In genomic region chr20:21505161-21505809, GRCh38 we compare ENCODE assay signal across 8 cellular contexts. TPM values are rescaled to one million over a fixed set of nuclear protein-coding genes. Genes with fewer than 3 reads are reported as not detected.
DNase-seq lines count a peak whose midpoint lies in the region; ATAC-seq and TF ChIP-seq lines count a peak whose summit lies in the region.

No MANE protein-coding gene starts in this region.

- no peaks in the 10 kb centered on the region for H3K27me3 ChIP-seq in SU-DHL-6 (ENCODE audit: low read length)

- H3K4me3 ChIP-seq in GM12865 (ENCODE audit: low read depth, low read length) (peak overlapping the region; percentile 49), SU-DHL-6 (ENCODE audit: insufficient read depth, low read length, poor library complexity, severe bottlenecking) (no peak overlapping the region), retinal pigment epithelial cell (ENCODE audit: low read length) (peak overlapping the region; percentile 17)

- H3K9me3 ChIP-seq in SU-DHL-6 (ENCODE audit: insufficient read depth, low read length), result no peaks in the 10 kb centered on the region

- no peaks in the 10 kb centered on the region for H3K9me2 ChIP-seq in SU-DHL-6 (replicated peaks; ENCODE audit: insufficient read depth, low read length)

- H3K4me2 ChIP-seq in SU-DHL-6 (ENCODE audit: low read depth, low read length, poor library complexity, severe bottlenecking), result no peak overlapping the region

- no peak overlapping the region for H2AFZ ChIP-seq in SU-DHL-6 (ENCODE audit: low read depth, low read length, severe bottlenecking)

- no peaks in the 10 kb centered on the region for H3K36me3 ChIP-seq in SU-DHL-6 (ENCODE audit: low read length)

- H4K20me1 ChIP-seq in SU-DHL-6 (ENCODE audit: low read depth, low read length), result no peaks in the 10 kb centered on the region

- H3F3A ChIP-seq in SU-DHL-6 (ENCODE audit: insufficient read depth), result no peaks in the 10 kb centered on the region

- H3K27ac ChIP-seq in SU-DHL-6 (ENCODE audit: low read depth, low read length), result no peak overlapping the region

- H3K9ac ChIP-seq in SU-DHL-6 (ENCODE audit: low read length), result no peak overlapping the region

- H3K79me2 ChIP-seq in SU-DHL-6 (ENCODE audit: insufficient read depth, low read length), result no peaks in the 10 kb centered on the region

- intact Hi-C loops in left cardiac atrium (cut with DNase I), result loop anchor here in 1 of 2 donors (2.0 to 5.0 kb wide), 2 partner anchors 270 to 648 kb away; no protein-coding TSS in a partner anchor

- DNase-seq in GM12865 (ENCODE audit: low read depth) (peak; percentile 77), HuH-7.5 (ENCODE audit: low spot score) (peak; percentile 99), left cardiac atrium (peak; percentile 71), retinal pigment epithelial cell (ENCODE audit: low read depth) (no peak)
- peak; percentile 65 for DNase-seq in activated naive CD8-positive, alpha-beta T cell treated with anti-CD3 and anti-CD28 coated beads, Interleukin-2, amount 50 U/mL, for 16 hours (ENCODE audit: low read depth, low spot score)

- ATAC-seq in left cardiac atrium (peak; percentile 70 to 76), HG03378 (IDR thresholded peaks at IDR 0.05; ENCODE audit: unreplicated experiment) (no peak), GM19452 (IDR thresholded peaks at IDR 0.05; ENCODE audit: unreplicated experiment) (no peak)

- TF ChIP-seq CTCF in GM12865 (IDR thresholded peaks at IDR 0.05; ENCODE audit: insufficient read depth, low read depth, low read length, missing control alignments), result peak; percentile 99
- TF ChIP-seq CTCF in SU-DHL-6 (IDR thresholded peaks at IDR 0.05; ENCODE audit: insufficient read depth, low read length, poor library complexity, severe bottlenecking), result peak; percentile 85
- peak; percentile 96 for TF ChIP-seq CTCF in retinal pigment epithelial cell (conservative IDR thresholded peaks at IDR 0.05; ENCODE audit: low read depth, low read length)

RNA-seq across cellular contexts. Expression of gene NKX2-2, which starts 8.6 kb away (rescaled TPM):
- total RNA-seq in left cardiac atrium, result not detected

Comparison
In these comparisons a context has a peak if more than half of its experiments do, and no peak if none do; other contexts are left out.
1. ATAC-seq: peak in left cardiac atrium (2 of 2); none in HG03378 (single experiment) and GM19452 (single experiment).
2. Peak in every context shown above with its lines, with median percentiles within 50 percentile points of each other: CTCF ChIP-seq.